Comparison of ENCODE assay signal across 8 cellular contexts in the genomic region with DNA sequence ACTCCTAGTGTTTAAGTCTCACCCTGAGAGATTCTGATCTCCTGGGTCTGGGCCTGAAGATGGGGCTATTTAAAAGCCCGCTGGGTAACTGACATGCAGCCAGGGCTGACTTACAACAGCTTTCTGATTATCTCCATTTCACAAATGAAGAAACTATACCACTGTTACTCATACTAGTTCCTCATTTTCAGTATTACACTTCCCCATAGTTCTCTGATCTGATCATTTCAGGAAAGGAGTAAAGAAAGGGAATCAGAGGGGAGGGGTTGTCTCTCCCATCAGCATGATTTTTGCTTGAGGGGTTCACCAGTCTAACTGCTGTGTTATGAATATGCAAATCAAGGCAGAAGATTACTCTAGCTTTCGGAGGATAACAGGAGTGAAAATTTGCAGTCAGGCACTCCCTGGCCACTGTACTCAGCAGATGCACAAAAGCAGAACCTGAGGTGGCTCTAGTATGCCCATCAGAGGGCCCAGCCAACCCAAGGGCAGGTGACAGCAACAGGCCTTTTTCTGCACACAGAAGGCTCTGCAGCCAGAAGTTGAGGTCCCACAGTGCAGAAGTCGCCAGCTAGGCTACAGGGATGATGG. TPM values are rescaled to one million over a fixed set of nuclear protein-coding genes. Genes with fewer than 3 reads are reported as not detected.
DNase-seq lines count a peak whose midpoint lies in the region; ATAC-seq and TF ChIP-seq lines count a peak whose summit lies in the region.

No MANE protein-coding gene starts in this region.

- WGBS in esophagus muscularis mucosa = 80% methylated on average over 3 of the region's 3 CpGs
- WGBS in testis, 2 donors = 83 to 89% methylated on average over 3 of the region's 3 CpGs

- H3K4me2 ChIP-seq in GM23338 = no peak overlapping the region

- no peaks in the 10 kb centered on the region for H3K9me3 ChIP-seq in right atrium auricular region
- H3K9me3 ChIP-seq in esophagus muscularis mucosa = no peaks in the 10 kb centered on the region
- H3K9me3 ChIP-seq in testis = no peaks in the 10 kb centered on the region

- H2AFZ ChIP-seq in GM23338 = no peak overlapping the region

- H3K4me3 ChIP-seq in right atrium auricular region (no peak overlapping the region), GM23338 (no peak overlapping the region), esophagus muscularis mucosa (no peak overlapping the region), testis (no peak overlapping the region)

- no peak for TF ChIP-seq POLR2A in esophagus muscularis mucosa (IDR thresholded peaks at IDR 0.05; ENCODE audit: low read depth)
- no peak for TF ChIP-seq POLR2A in testis (IDR thresholded peaks at IDR 0.05)

- no peaks in the 10 kb centered on the region for H3K79me2 ChIP-seq in GM23338 (replicated peaks; ENCODE audit: insufficient read depth)

- H3K4me1 ChIP-seq in right atrium auricular region (peaks cover 0 to 72% of the 10 kb centered on the region in 2 donors), GM23338 (ENCODE audit: insufficient read depth) (no peaks in the 10 kb centered on the region), esophagus muscularis mucosa (peaks cover 22 to 64% (median 27%) of the 10 kb centered on the region in 4 donors), testis (peaks cover 5% of the 10 kb centered on the region)

- no peaks in the 10 kb centered on the region for H3K9me3 Mint-ChIP-seq in GM23338
- H3K9me3 Mint-ChIP-seq in T-helper 2 cell treated with Interferon-gamma antibody and Interleukin-4, amounts not matched to agents 5 μg/mL and 100 μg/mL, for 36 hours = no peaks in the 10 kb centered on the region

- DNase-seq in KG1 (lab: John Stamatoyannopoulos, UW) (peak; percentile 63), right atrium auricular region (ENCODE audit: low spot score) (no peak), GM23338 (ENCODE audit: low spot score) (no peak), esophagus muscularis mucosa (ENCODE audit: extremely low spot score) (no peak), testis (no peak)
- DNase-seq in T-helper 2 cell treated with Interferon-gamma antibody and Interleukin-4, amounts not matched to agents 5 μg/mL and 100 μg/mL, for 36 hours (ENCODE audit: low spot score) = no peak

- ATAC-seq in GM18499 (IDR thresholded peaks at IDR 0.05; ENCODE audit: insufficient read depth, unreplicated experiment) (peak; percentile 54), GM21576 (IDR thresholded peaks at IDR 0.05; ENCODE audit: unreplicated experiment) (peak; percentile 67), GM23338 (no peak)

- no peaks in the 10 kb centered on the region for H3K36me3 Mint-ChIP-seq in GM23338 (ENCODE audit: low read depth)
- no peaks in the 10 kb centered on the region for H3K36me3 Mint-ChIP-seq in T-helper 2 cell treated with Interferon-gamma antibody and Interleukin-4, amounts not matched to agents 5 μg/mL and 100 μg/mL, for 36 hours (ENCODE audit: low read depth)

- intact Hi-C loops in esophagus muscularis mucosa (cut with DNase I) (no loop called here), testis (cut with DNase I; ENCODE audit: low total_unique reads) (no loop called here)

- no peak for TF ChIP-seq EP300 in esophagus muscularis mucosa (IDR thresholded peaks at IDR 0.05)

- H4K20me1 ChIP-seq in GM23338 (replicated peaks; ENCODE audit: insufficient read depth) = no peaks in the 10 kb centered on the region

- TF ChIP-seq CTCF in right atrium auricular region (IDR thresholded peaks at IDR 0.05) = no peak
- TF ChIP-seq CTCF in GM23338 (conservative IDR thresholded peaks at IDR 0.05; ENCODE audit: low read depth in 2 of 2) = no peak
- no peak for TF ChIP-seq CTCF in esophagus muscularis mucosa (IDR thresholded peaks at IDR 0.05)
- no peak for TF ChIP-seq CTCF in testis (IDR thresholded peaks at IDR 0.05)

- H3K27me3 ChIP-seq in right atrium auricular region (no peaks in the 10 kb centered on the region), GM23338 (ENCODE audit: insufficient read depth) (no peaks in the 10 kb centered on the region), esophagus muscularis mucosa (no peaks in the 10 kb centered on the region), testis (no peaks in the 10 kb centered on the region)

- peak overlapping the region; percentile 89 to 90 for H3K27ac ChIP-seq in right atrium auricular region
- H3K27ac ChIP-seq in GM23338 (ENCODE audit: low read depth) = no peak overlapping the region
- no peak overlapping the region for H3K27ac ChIP-seq in esophagus muscularis mucosa (replicated peaks in 1 of 4)
- no peak overlapping the region for H3K27ac ChIP-seq in testis

- H3K4me1 Mint-ChIP-seq in GM23338 = peaks cover 6% of the 10 kb centered on the region; the same call in 1 of the 3 replicates
- peaks cover 9% of the 10 kb centered on the region for H3K4me1 Mint-ChIP-seq in T-helper 2 cell treated with Interferon-gamma antibody and Interleukin-4, amounts not matched to agents 5 μg/mL and 100 μg/mL, for 36 hours (ENCODE audit: low read depth)

- H3K4me3 Mint-ChIP-seq in GM23338 = no peak overlapping the region
- no peak overlapping the region for H3K4me3 Mint-ChIP-seq in T-helper 2 cell treated with Interferon-gamma antibody and Interleukin-4, amounts not matched to agents 5 μg/mL and 100 μg/mL, for 36 hours

- H3K27ac Mint-ChIP-seq in GM23338 = no peak overlapping the region
- no peak overlapping the region for H3K27ac Mint-ChIP-seq in T-helper 2 cell treated with Interferon-gamma antibody and Interleukin-4, amounts not matched to agents 5 μg/mL and 100 μg/mL, for 36 hours

- H3K36me3 ChIP-seq in right atrium auricular region (no peaks in the 10 kb centered on the region), GM23338 (ENCODE audit: insufficient read depth) (no peaks in the 10 kb centered on the region), esophagus muscularis mucosa (no peaks in the 10 kb centered on the region), testis (ENCODE audit: low read depth, missing control alignments) (no peaks in the 10 kb centered on the region)

- H3K9me2 ChIP-seq in GM23338 (ENCODE audit: insufficient read depth) = no peaks in the 10 kb centered on the region

- peaks cover 1% of the 10 kb centered on the region for H3K27me3 Mint-ChIP-seq in GM23338 (ENCODE audit: insufficient read depth, low read depth, poor library complexity)
- peaks cover 2% of the 10 kb centered on the region for H3K27me3 Mint-ChIP-seq in T-helper 2 cell treated with Interferon-gamma antibody and Interleukin-4, amounts not matched to agents 5 μg/mL and 100 μg/mL, for 36 hours (ENCODE audit: low read depth)

- H3F3A ChIP-seq in GM23338 (replicated peaks; ENCODE audit: low read depth) = no peaks in the 10 kb centered on the region

TF ChIP-seq in GM23338, 12 proteins besides CTCF, POLR2A, EP300 and RAD21 (continues in another document):
- TF ChIP-seq ZNF114 (CRISPR knock-in tag; IDR thresholded peaks at IDR 0.05) (no peak), REST (IDR thresholded peaks at IDR 0.05; ENCODE audit: unreplicated experiment) (no peak), ETS1 (IDR thresholded peaks at IDR 0.05) (no peak)

RNA-seq across cellular contexts. Expression of gene DAPK2, which starts 59.4 kb away (rescaled TPM):
- total RNA-seq in right atrium auricular region (10 to 100 TPM; 28.8 to 57.6 TPM), esophagus muscularis mucosa (10 to 100 TPM in 1 of 4 donors, 1 to 10 TPM in 3; 1.5 to 11.2 (median 7.3) TPM), testis (1 to 10 TPM; 3.6 to 7.7 TPM)
- total RNA-seq in GM23338 (2014; rRNA removed; shearing (Covaris generic)) = 3.1 and 3.9 TPM in 2 replicates
- polyA plus RNA-seq in GM23338 (2016; fragmentation: Nextera tagmentation; extraction: Ambion mirVana) (1.6 and 2.2 TPM in 2 replicates), testis (ENCODE audit: insufficient read depth, low read depth, low replicate concordance) (5.9 TPM)

Comparison
In these comparisons a context has a peak if more than half of its experiments do, and no peak if none do; other contexts are left out.
1. H3K27ac ChIP-seq: peak in right atrium auricular region (2 of 2); none in GM23338 (single experiment), esophagus muscularis mucosa (0 of 4) and testis (0 of 2).